In the genomic region with DNA sequence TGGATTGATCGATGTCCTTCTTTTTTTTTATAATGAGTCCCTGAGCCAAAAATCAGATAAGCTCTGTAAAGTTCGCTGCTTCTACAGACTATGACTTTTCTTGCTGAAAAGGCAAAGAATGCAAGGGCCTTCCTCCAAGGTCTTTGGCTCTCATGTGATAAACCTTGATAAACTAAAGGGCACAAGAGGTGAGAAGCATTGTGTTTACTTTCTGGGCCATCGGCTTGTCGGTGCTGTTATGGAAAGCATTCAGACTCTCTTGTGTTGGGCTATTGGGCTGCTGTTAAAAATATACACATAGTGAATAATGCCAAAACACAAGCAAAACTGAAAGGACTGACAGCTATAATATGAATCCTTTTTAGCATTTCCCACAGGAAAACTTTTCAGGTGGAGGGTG, we compare ENCODE assay signal across 19 cellular contexts.
"Had no signal": no experiment of that assay in that cellular context is flagged by ENCODE, and none has a peak within 500 bp of the region (broad histone marks: within the 10 kb centered on the region; RNA-seq: fewer than 3 reads in every experiment).

No MANE protein-coding gene starts in this region.

- H3K9me3 ChIP-seq: lower lobe of right lung, psoas muscle, stomach, thoracic aorta had no signal

- H3K27ac ChIP-seq: dorsolateral prefrontal cortex, lower lobe of right lung, psoas muscle, stomach, thoracic aorta had no signal

- H3K36me3 ChIP-seq: lower lobe of right lung, stomach, thoracic aorta had no signal

- H3K27me3 ChIP-seq: dorsolateral prefrontal cortex, stomach had no signal

- H3K4me1 ChIP-seq: lower lobe of right lung, psoas muscle, stomach had no signal

- ATAC-seq: esophagus mucosa, lower lobe of right lung, psoas muscle, sciatic nerve had no signal

- DNase-seq: cortex of kidney; dorsolateral prefrontal cortex; effector CD8-positive, alpha-beta T cell; kidney; lower lobe of right lung; midbrain; naive B cell; occipital lobe; psoas muscle; retina; stimulated activated CD4-positive, alpha-beta T cell treated with anti-CD3 and anti-CD28 coated beads, Interleukin-2, amount 100 ng/mL, for 24 hours; stimulated activated CD4-positive, alpha-beta T cell treated with anti-CD3 and anti-CD28 coated beads, Interleukin-4, amount 100 ng/mL, for 4 hours; stimulated activated naive CD4-positive, alpha-beta T cell; stomach; substantia nigra; trophoblast cell had no signal

- H3K4me3 ChIP-seq: dorsolateral prefrontal cortex, lower lobe of right lung, psoas muscle, stomach, thoracic aorta had no signal
